6 cellular contexts compared by ENCODE assay signal in genomic region chr11:118998388-118998717, GRCh38. TPM values are rescaled to one million over a fixed set of nuclear protein-coding genes. Genes with fewer than 3 reads are reported as not detected.
A peak's percentile ranks its signal among the peaks of the same experiment; 100 is the strongest.
DNase-seq lines count a peak whose midpoint lies in the region; ATAC-seq and TF ChIP-seq lines count a peak whose summit lies in the region.

No MANE protein-coding gene starts in this region.

- POLR2A ChIA-PET in AG04450 (lab: Yijun Ruan, JAX), result interaction anchor here (1.2 kb wide), 1 partner anchor 9 kb away, joined by 10 read pairs; no protein-coding TSS in a partner anchor

- peak overlapping the region; percentile 91 for H2AFZ ChIP-seq in parathyroid adenoma

- H3K4me3 ChIP-seq in AG04450 (ENCODE audit: low read depth, low read length) (peak overlapping the region; percentile 85), choroid plexus epithelial cell (ENCODE audit: low read depth, low read length) (peak overlapping the region; percentile 85), parathyroid adenoma (ENCODE audit: low read depth, low read length) (peak overlapping the region; percentile 68)

- peak overlapping the region; percentile 91 for H3K4me2 ChIP-seq in parathyroid adenoma (ENCODE audit: low read length)

- no peak for TF ChIP-seq CTCF in AG04450 (IDR thresholded peaks at IDR 0.05; ENCODE audit: low read depth, low read length)
- TF ChIP-seq CTCF in choroid plexus epithelial cell (conservative IDR thresholded peaks at IDR 0.05; ENCODE audit: low read depth, low read length), result no peak
- no peak for TF ChIP-seq CTCF in parathyroid adenoma (IDR thresholded peaks at IDR 0.05)

- ATAC-seq in HG03135 (IDR thresholded peaks at IDR 0.05; ENCODE audit: unreplicated experiment), result peak; percentile 5

- H3K79me2 ChIP-seq in parathyroid adenoma, result no peaks in the 10 kb centered on the region

- H3K36me3 ChIP-seq in parathyroid adenoma (ENCODE audit: control insufficient read depth, insufficient read depth, low read length), result no peaks in the 10 kb centered on the region

- peak overlapping the region; percentile 73 for H3K27ac ChIP-seq in AG04450 (ENCODE audit: low read depth, low read length)
- peak overlapping the region; percentile 60 for H3K27ac ChIP-seq in parathyroid adenoma

- CTCF ChIA-PET in AG04450 (lab: Charles Lee), result no interaction called here

- H3K27me3 ChIP-seq in AG04450 (ENCODE audit: control insufficient read depth, insufficient read depth, low read length), result no peaks in the 10 kb centered on the region
- H3K27me3 ChIP-seq in parathyroid adenoma (ENCODE audit: control insufficient read depth, insufficient read depth, low read length), result no peaks in the 10 kb centered on the region

- no peak overlapping the region for H3K9ac ChIP-seq in parathyroid adenoma

- H3K9me3 ChIP-seq in AG04450 (ENCODE audit: control insufficient read depth, insufficient read depth, low read length), result no peaks in the 10 kb centered on the region; the same call in 1 of the 2 replicates
- no peaks in the 10 kb centered on the region for H3K9me3 ChIP-seq in parathyroid adenoma (ENCODE audit: control insufficient read depth, low read length)

- no peak for DNase-seq in AG04450 (ENCODE audit: low read depth, low spot score)
- no peak for DNase-seq in choroid plexus epithelial cell (ENCODE audit: low read depth)
- DNase-seq in activated CD8-positive, alpha-beta memory T cell treated with anti-CD3 and anti-CD28 coated beads for 24 hours, result no peak
- no peak for DNase-seq in AG08396 (ENCODE audit: low spot score)

- H3K4me1 ChIP-seq in parathyroid adenoma, result no peaks in the 10 kb centered on the region

RNA-seq across cellular contexts. Expression of gene CENATAC, which starts 0.4 kb away (rescaled TPM):
- 11.4 and 13.5 TPM in 2 replicates for polyA plus RNA-seq in AG04450 (2011; rRNA removed)
- polyA minus RNA-seq in AG04450 (2011; rRNA and poly(A)+ RNA removed), result 8.0 and 8.4 TPM in 2 replicates

RNA-seq across cellular contexts. Expression of gene RPS25, which starts 19.8 kb away (rescaled TPM):
- 819 and 1,059 TPM in 2 replicates for polyA plus RNA-seq in AG04450 (2011; rRNA removed)
- polyA minus RNA-seq in AG04450 (2011; rRNA and poly(A)+ RNA removed), result 64.7 and 89.9 TPM in 2 replicates

RNA-seq across cellular contexts. Expression of gene TRAPPC4, which starts 20.2 kb away (rescaled TPM):
- polyA plus RNA-seq in AG04450 (2011; rRNA removed), result 95.3 and 100 TPM in 2 replicates
- polyA minus RNA-seq in AG04450 (2011; rRNA and poly(A)+ RNA removed), result 43.9 and 58.3 TPM in 2 replicates

RNA-seq across cellular contexts. Expression of gene FOXR1, which starts 26.8 kb away (rescaled TPM):
- polyA plus RNA-seq in AG04450 (2011; rRNA removed), result not detected in 2 replicates
- polyA minus RNA-seq in AG04450 (2011; rRNA and poly(A)+ RNA removed), result not detected in 2 replicates

RNA-seq across cellular contexts. Expression of gene SLC37A4, which starts 32.3 kb away (rescaled TPM):
- 12.5 and 14.9 TPM in 2 replicates for polyA plus RNA-seq in AG04450 (2011; rRNA removed)
- 12.6 and 16.7 TPM in 2 replicates for polyA minus RNA-seq in AG04450 (2011; rRNA and poly(A)+ RNA removed)
